In the genomic region with DNA sequence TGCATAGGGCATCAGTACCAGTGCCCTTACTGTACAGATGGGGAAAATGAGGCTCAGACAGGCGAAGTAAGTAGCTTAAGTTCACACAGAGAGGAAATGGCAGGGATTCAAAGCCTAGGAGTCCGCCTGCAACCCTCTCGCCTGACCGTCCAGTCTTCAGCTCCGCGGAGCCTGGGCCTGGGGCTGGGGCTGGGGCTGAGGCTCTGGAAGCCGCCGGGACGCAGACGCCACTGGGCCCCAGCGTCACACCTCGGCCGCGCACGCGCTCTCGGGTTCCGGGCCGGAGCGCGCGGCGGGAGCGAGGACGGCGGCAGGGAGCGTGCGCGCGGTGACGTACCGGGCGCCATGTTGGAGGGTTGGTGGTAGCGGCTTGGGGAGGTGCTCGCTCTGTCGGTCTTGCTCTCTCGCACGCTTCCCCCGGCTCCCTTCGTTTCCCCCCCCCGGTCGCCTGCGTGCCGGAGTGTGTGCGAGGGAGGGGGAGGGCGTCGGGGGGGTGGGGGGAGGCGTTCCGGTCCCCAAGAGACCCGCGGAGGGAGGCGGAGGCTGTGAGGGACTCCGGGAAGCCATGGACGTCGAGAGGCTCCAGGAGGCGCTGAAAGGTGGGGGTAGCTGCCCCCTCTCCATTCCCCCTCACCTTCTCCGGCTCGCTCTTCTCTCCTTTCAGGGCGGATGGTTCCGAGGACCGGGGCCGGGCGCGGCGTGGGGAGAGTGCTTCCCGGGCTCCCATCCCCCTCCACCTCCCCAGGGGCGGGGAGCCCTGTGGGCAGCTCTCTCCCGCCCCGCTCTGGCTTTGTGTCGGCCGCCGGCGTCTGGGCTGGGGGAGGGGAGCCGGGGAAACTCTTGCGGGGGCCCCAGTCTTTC, we compare ENCODE assay signal across 8 cellular contexts. TPM values are rescaled to one million over a fixed set of nuclear protein-coding genes. Genes with fewer than 3 reads are reported as not detected.
A peak's percentile ranks its signal among the peaks of the same experiment; 100 is the strongest.
DNase-seq lines count a peak whose midpoint lies in the region; ATAC-seq and TF ChIP-seq lines count a peak whose summit lies in the region.

A gene with protein sequence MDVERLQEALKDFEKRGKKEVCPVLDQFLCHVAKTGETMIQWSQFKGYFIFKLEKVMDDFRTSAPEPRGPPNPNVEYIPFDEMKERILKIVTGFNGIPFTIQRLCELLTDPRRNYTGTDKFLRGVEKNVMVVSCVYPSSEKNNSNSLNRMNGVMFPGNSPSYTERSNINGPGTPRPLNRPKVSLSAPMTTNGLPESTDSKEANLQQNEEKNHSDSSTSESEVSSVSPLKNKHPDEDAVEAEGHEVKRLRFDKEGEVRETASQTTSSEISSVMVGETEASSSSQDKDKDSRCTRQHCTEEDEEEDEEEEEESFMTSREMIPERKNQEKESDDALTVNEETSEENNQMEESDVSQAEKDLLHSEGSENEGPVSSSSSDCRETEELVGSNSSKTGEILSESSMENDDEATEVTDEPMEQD (plus strand): TSS at position 339 of the 861 bp plus-strand sequence. CDS start 227 bp downstream, at position 566.

- peak within 1 kb of the TSS; percentile 98 for H3K9ac ChIP-seq in H9 (ENCODE audit: extremely low read depth, insufficient read length, low read length)

- no peaks in the 10 kb centered on the region for H3K9me3 ChIP-seq in H9 (ENCODE audit: control insufficient read depth, low read depth, low read length)
- no peaks in the 10 kb centered on the region for H3K9me3 ChIP-seq in thoracic aorta

- peaks cover 18 to 42% (median 40%) of the 10 kb centered on the region in 3 experiments for H3K36me3 Mint-ChIP-seq in H9 (ENCODE audit: insufficient read depth in 1 of 3, low read depth in 3 of 3)
- peaks cover 16% of the 10 kb centered on the region for H3K36me3 Mint-ChIP-seq in activated naive CD4-positive, alpha-beta T cell treated with anti-CD3 and anti-CD28 coated beads, Interleukin-2, amount 50 U/mL, for 24 hours
- peaks cover 19% of the 10 kb centered on the region for H3K36me3 Mint-ChIP-seq in osteocyte (ENCODE audit: unreplicated experiment)

- WGBS in H9 (ENCODE audit: extremely low coverage, insufficient read length, low lambda C conversion rate), result no CpG with 5 or more reads among the region's 75 CpGs

- H3K27ac Mint-ChIP-seq in H9 (peak within 1 kb of the TSS; percentile 95 to 99 (median 97)), osteocyte (ENCODE audit: unreplicated experiment) (peak within 1 kb of the TSS; percentile 91)
- peak within 1 kb of the TSS; percentile 88 for H3K27ac Mint-ChIP-seq in activated naive CD4-positive, alpha-beta T cell treated with anti-CD3 and anti-CD28 coated beads, Interleukin-2, amount 50 U/mL, for 24 hours

- H3K4me3 ChIP-seq in thoracic aorta, result peak within 1 kb of the TSS; percentile 87

- H3K4me1 Mint-ChIP-seq in H9 (peaks cover 23 to 38% of the 10 kb centered on the region in 2 experiments), osteocyte (ENCODE audit: unreplicated experiment) (peaks cover 38% of the 10 kb centered on the region)
- H3K4me1 Mint-ChIP-seq in activated naive CD4-positive, alpha-beta T cell treated with anti-CD3 and anti-CD28 coated beads, Interleukin-2, amount 50 U/mL, for 24 hours, result peaks cover 43% of the 10 kb centered on the region

- TF ChIP-seq CTCF in H9 (conservative IDR thresholded peaks at IDR 0.05) (no peak), osteocyte (IDR thresholded peaks at IDR 0.05) (peak; percentile 26), thoracic aorta (IDR thresholded peaks at IDR 0.05) (no peak)

- H2BK5ac ChIP-seq in H9 (ENCODE audit: insufficient read length, low read length), result peak within 1 kb of the TSS; percentile 46

- no peaks in the 10 kb centered on the region for H4K20me1 ChIP-seq in H9 (ENCODE audit: control insufficient read depth, insufficient read depth, insufficient read length)

- H2BK120ac ChIP-seq in H9 (ENCODE audit: low read depth, low read length, poor library complexity, severe bottlenecking), result no peak within 1 kb of the TSS

- no peak within 1 kb of the TSS for H2BK20ac ChIP-seq in H9 (ENCODE audit: low read depth, low read length, poor library complexity, severe bottlenecking)

- peak within 1 kb of the TSS; percentile 71 for H2AK5ac ChIP-seq in H9 (ENCODE audit: insufficient read length, low read length)

- no peak within 1 kb of the TSS for H3K23ac ChIP-seq in H9 (ENCODE audit: insufficient read length, low read depth, low read length)

- H3K27ac ChIP-seq in H9 (ENCODE audit: insufficient read length, low read depth, low read length) (peak within 1 kb of the TSS; percentile 83), thoracic aorta (peak within 1 kb of the TSS; percentile 85 to 90)

- H3K4ac ChIP-seq in H9 (ENCODE audit: low read depth, low read length), result no peak within 1 kb of the TSS; the same call in 1 of the 2 replicates

- ATAC-seq in SK-N-SH treated with all-trans-retinoic acid at 6 μM for 48 hours (peak; percentile 92), thoracic aorta (ENCODE audit: insufficient number of reproducible peaks, low FRiP score, low read depth) (peak; percentile 82)

- H3K18ac ChIP-seq in H9 (ENCODE audit: insufficient read length, low read depth, low read length), result peak within 1 kb of the TSS; percentile 95

- peaks cover 39% of the 10 kb centered on the region for H3K79me2 ChIP-seq in H9 (ENCODE audit: insufficient read depth, low read length)

- H3K14ac ChIP-seq in H9 (ENCODE audit: insufficient read depth, low read length), result peak within 1 kb of the TSS; percentile 90

- H3K36me3 ChIP-seq in thoracic aorta, result no peaks in the 10 kb centered on the region

- H3K4me2 ChIP-seq in H9 (ENCODE audit: insufficient read depth, insufficient read length, low read length), result peak within 1 kb of the TSS; percentile 91

- no peak within 1 kb of the TSS for H4K8ac ChIP-seq in H9 (replicated peaks; ENCODE audit: insufficient read length, low read depth, low read length)

- H3K4me3 Mint-ChIP-seq in H9 (peak within 1 kb of the TSS; percentile 84 to 89), osteocyte (ENCODE audit: unreplicated experiment) (peak within 1 kb of the TSS; percentile 85)
- H3K4me3 Mint-ChIP-seq in activated naive CD4-positive, alpha-beta T cell treated with anti-CD3 and anti-CD28 coated beads, Interleukin-2, amount 50 U/mL, for 24 hours, result peak within 1 kb of the TSS; percentile 92

- H3K27me3 Mint-ChIP-seq in H9 (ENCODE audit: low read depth), result no peaks in the 10 kb centered on the region; the same call in 1 of the 2 replicates
- no peaks in the 10 kb centered on the region for H3K27me3 Mint-ChIP-seq in activated naive CD4-positive, alpha-beta T cell treated with anti-CD3 and anti-CD28 coated beads, Interleukin-2, amount 50 U/mL, for 24 hours
- H3K27me3 Mint-ChIP-seq in osteocyte (ENCODE audit: unreplicated experiment), result no peaks in the 10 kb centered on the region

- no peak within 1 kb of the TSS for H2BK15ac ChIP-seq in H9 (ENCODE audit: low read depth, low read length)

- H4K91ac ChIP-seq in H9 (ENCODE audit: insufficient read length, low read depth, low read length), result no peak within 1 kb of the TSS

- H3K4me1 ChIP-seq in H9 (ENCODE audit: insufficient read depth, low read length) (no peaks in the 10 kb centered on the region), thoracic aorta (ENCODE audit: control insufficient read depth in 1 of 2, low read depth in 2 of 2) (peaks cover 35 to 40% of the 10 kb centered on the region in 2 donors)

- DNase-seq in GM04503 (ENCODE audit: low read depth), result peak; percentile 47
- peak; percentile 89 for DNase-seq in H9
- DNase-seq in M059J (ENCODE audit: low read depth), result peak; percentile 77
- DNase-seq in glomerular endothelial cell (ENCODE audit: extremely low read depth, low read depth, low spot score), result no peak
- peak; percentile 97 for DNase-seq in osteocyte (ENCODE audit: extremely low spot score, unreplicated experiment)
- peak; percentile 56 for DNase-seq in thoracic aorta (ENCODE audit: low spot score)

- peak within 1 kb of the TSS; percentile 90 for H4K5ac ChIP-seq in H9 (ENCODE audit: insufficient read length, low read depth, low read length)

- H3K9me3 Mint-ChIP-seq in H9, result no peaks in the 10 kb centered on the region
- H3K9me3 Mint-ChIP-seq in activated naive CD4-positive, alpha-beta T cell treated with anti-CD3 and anti-CD28 coated beads, Interleukin-2, amount 50 U/mL, for 24 hours, result no peaks in the 10 kb centered on the region
- H3K9me3 Mint-ChIP-seq in osteocyte (ENCODE audit: unreplicated experiment), result no peaks in the 10 kb centered on the region

- H3K27me3 ChIP-seq in H9 (ENCODE audit: insufficient read depth, low read length) (no peaks in the 10 kb centered on the region), thoracic aorta (replicated peaks; ENCODE audit: insufficient read depth) (no peaks in the 10 kb centered on the region)

- H2AFZ ChIP-seq in H9 (ENCODE audit: low read length), result peak within 1 kb of the TSS; percentile 85

- H3K79me1 ChIP-seq in H9 (ENCODE audit: insufficient read depth, low read depth, low read length, poor library complexity, severe bottlenecking), result no peaks in the 10 kb centered on the region

- H3K23me2 ChIP-seq in H9 (ENCODE audit: insufficient read length, low read depth, low read length, poor library complexity, severe bottlenecking), result peaks cover 10% of the 10 kb centered on the region

- no peak within 1 kb of the TSS for H3K56ac ChIP-seq in H9 (ENCODE audit: insufficient read length, low read depth, low read length)

- H2BK12ac ChIP-seq in H9 (ENCODE audit: insufficient read length, low read depth, low read length), result peak within 1 kb of the TSS; percentile 67

- H3T11ph ChIP-seq in H9 (ENCODE audit: low read length), result no peak within 1 kb of the TSS

TF ChIP-seq in SK-N-SH treated with all-trans-retinoic acid at 6 μM for 48 hours, 23 proteins besides CTCF, POLR2A, EP300 and RAD21 (continues in another document):
- TF ChIP-seq ZFP30 (CRISPR knock-in tag; IDR thresholded peaks at IDR 0.05) (no peak), ZC3H10 (CRISPR knock-in tag; IDR thresholded peaks at IDR 0.05) (no peak), PATZ1 (CRISPR knock-in tag; IDR thresholded peaks at IDR 0.05; ENCODE audit: borderline replicate concordance) (peak; percentile 68; the same call in 1 of the 2 replicates)

RNA-seq across cellular contexts. Expression of the gene that starts here (rescaled TPM):
- total RNA-seq in H9 (2021), result 123 and 132 TPM in 2 replicates
- total RNA-seq in M059J (2014; rRNA removed; shearing (Covaris generic)), result 17.5 and 26.7 TPM in 2 replicates
- total RNA-seq in glomerular endothelial cell, result 33.5 and 37.0 TPM in 2 replicates
- total RNA-seq in osteocyte, result 61.6 and 62.8 TPM in 2 replicates
- 10 to 100 TPM; 39.3 to 47.0 TPM for total RNA-seq in thoracic aorta
